In genomic region chrX:154411322-154411980, GRCh38 we compare ENCODE assay signal across 8 cellular contexts. TPM values are rescaled to one million over a fixed set of nuclear protein-coding genes. Genes with fewer than 3 reads are reported as not detected.
A peak's percentile ranks its signal among the peaks of the same experiment; 100 is the strongest.
DNase-seq lines count a peak whose midpoint lies in the region; ATAC-seq lines count a peak whose summit lies in the region.

TAFAZZIN (plus strand) TSS chrX:154411539; CDS start chrX:154411844, 305 bp downstream.

- in situ Hi-C loops in ACHN (cut with HindIII; ENCODE audit: low pct_ligation_motif_present, low pct_unique_long_range_greater_than_20kb, low sequenced_read_pairs) = no loop called here

- DNase-seq in ACHN = peak; percentile 59
- DNase-seq in OCI-M1 (lab: John Stamatoyannopoulos, UW) = peak; percentile 71
- peak; percentile 79 to 86 for DNase-seq in activated T-cell treated with anti-CD3 and anti-CD28 coated beads, Interleukin-2, amount 50 U/mL, for 48 hours
- DNase-seq in stimulated activated naive CD8-positive, alpha-beta T cell treated with anti-CD3 and anti-CD28 coated beads, Interleukin-15, Interleukin-2, amounts not matched to agents 100 U/mL and 50 U/mL, for 24 hours = peak; percentile 77

- peak; percentile 38 for ATAC-seq in GM18520 (IDR thresholded peaks at IDR 0.05; ENCODE audit: unreplicated experiment)
- ATAC-seq in HG03521 (IDR thresholded peaks at IDR 0.05; ENCODE audit: unreplicated experiment) = peak; percentile 47
- ATAC-seq in esophagus mucosa = peak; percentile 66
- ATAC-seq in stimulated activated naive CD8-positive, alpha-beta T cell treated with anti-CD3 and anti-CD28 coated beads, Interleukin-15, Interleukin-2, amounts not matched to agents 100 U/mL and 50 U/mL, for 24 hours = peak; percentile 71

- H3K4me1 ChIP-seq in muscle layer of colon (ENCODE audit: insufficient read depth, low read length) = peaks cover 11% of the 10 kb centered on the region

- H3K36me3 ChIP-seq in muscle layer of colon (ENCODE audit: insufficient read depth, low read length) = no peaks in the 10 kb centered on the region

- H3K9me3 ChIP-seq in muscle layer of colon (ENCODE audit: low read length) = no peaks in the 10 kb centered on the region

- H3K4me3 ChIP-seq in muscle layer of colon (ENCODE audit: low read depth in 1 of 2, low read length in 2 of 2) = peak within 1 kb of the TSS; percentile 50 to 54

- H3K27me3 ChIP-seq in muscle layer of colon (ENCODE audit: control insufficient read depth in 1 of 2, insufficient read depth in 2 of 2, low read length in 2 of 2) = peaks cover 0 to 6% of the 10 kb centered on the region in 2 donors

- no peak within 1 kb of the TSS for H3K9ac ChIP-seq in muscle layer of colon (ENCODE audit: low read length)

- H3K27ac ChIP-seq in muscle layer of colon (ENCODE audit: low read depth, low read length) = peak within 1 kb of the TSS; percentile 72

RNA-seq across cellular contexts. Expression of gene TAFAZZIN, which starts in this region (rescaled TPM):
- 18.1 TPM for total RNA-seq in esophagus mucosa

Comparison
In these comparisons a context has a peak if more than half of its experiments do, and no peak if none do; other contexts are left out.
1. Peak in every context shown above with its lines: DNase-seq, ATAC-seq, H3K4me3 ChIP-seq and H3K27ac ChIP-seq.